ENCODE assay signal across 8 cellular contexts in the genomic region with DNA sequence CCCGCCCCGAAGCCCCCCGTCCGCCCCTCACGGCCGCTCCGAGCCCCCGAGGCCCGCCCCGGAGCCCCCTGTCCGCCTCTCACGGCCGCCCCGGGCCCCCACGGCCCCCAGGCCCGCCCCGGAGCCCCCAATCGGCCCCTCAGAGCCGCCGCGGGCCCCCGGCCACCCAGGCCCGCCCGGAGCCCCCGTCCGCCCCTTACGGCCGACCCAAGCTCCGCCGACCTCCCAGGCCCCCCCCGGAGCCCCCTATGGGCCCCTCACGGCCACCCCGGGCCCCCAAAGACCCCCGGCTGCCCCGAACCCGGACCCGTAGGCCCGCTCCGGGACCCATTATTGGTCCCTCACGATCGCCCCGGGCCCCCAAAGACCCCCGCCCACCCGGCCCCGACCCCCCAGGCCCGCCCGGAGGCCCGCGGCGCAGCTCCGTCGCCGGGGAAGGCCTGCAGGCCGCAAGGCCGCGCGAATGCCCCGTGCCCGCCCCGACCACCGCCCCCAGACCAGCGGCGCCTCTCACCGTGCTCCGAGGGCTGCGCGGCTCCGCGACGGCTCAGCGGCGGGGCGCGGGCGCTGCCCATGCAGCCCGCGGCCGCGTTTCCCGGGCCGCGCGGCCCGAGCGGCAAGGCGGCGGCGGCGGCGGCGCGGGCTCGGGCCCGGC. TPM values are rescaled to one million over a fixed set of nuclear protein-coding genes. Genes with fewer than 3 reads are reported as not detected.
A peak's percentile ranks its signal among the peaks of the same experiment; 100 is the strongest.
DNase-seq lines count a peak whose midpoint lies in the region; ATAC-seq and TF ChIP-seq lines count a peak whose summit lies in the region.

No MANE protein-coding gene starts in this region.

- H3K27ac ChIP-seq in angular gyrus (ENCODE audit: low read depth, low read length) (peak overlapping the region; percentile 47), liver (ENCODE audit: low read depth in 1 of 2, low read length in 2 of 2) (peak overlapping the region; percentile 77 to 79), tibial nerve (peak overlapping the region; percentile 94 to 99 (median 97))

- H3K9me3 ChIP-seq in liver (ENCODE audit: control insufficient read depth in 4 of 4, low read length in 3 of 4) (no peaks in the 10 kb centered on the region), tibial nerve (no peaks in the 10 kb centered on the region)

- H3K9me3 Mint-ChIP-seq in activated naive CD4-positive, alpha-beta T cell treated with anti-CD3 and anti-CD28 coated beads for 36 hours = no peaks in the 10 kb centered on the region

- H3K4me3 ChIP-seq in liver (ENCODE audit: low read depth in 1 of 3, low read length in 3 of 3) = peak overlapping the region; percentile 41 to 97 (median 52)
- H3K4me3 ChIP-seq in tibial nerve = peak overlapping the region; percentile 52 to 97 (median 95)

- no peak overlapping the region for H3K9ac ChIP-seq in liver (ENCODE audit: low read depth in 1 of 2, low read length in 2 of 2)

- H3K4me1 ChIP-seq in liver (ENCODE audit: control insufficient read depth in 4 of 4, insufficient read depth in 4 of 4, low read length in 3 of 4) = peaks cover 2 to 41% (median 38%) of the 10 kb centered on the region in 4 donors
- H3K4me1 ChIP-seq in tibial nerve = peaks cover 0 to 70% (median 50%) of the 10 kb centered on the region in 4 donors

- H3K4me1 Mint-ChIP-seq in activated naive CD4-positive, alpha-beta T cell treated with anti-CD3 and anti-CD28 coated beads for 36 hours (ENCODE audit: low read depth) = peaks cover 58% of the 10 kb centered on the region

- no peaks in the 10 kb centered on the region for H3K27me3 ChIP-seq in liver (ENCODE audit: control insufficient read depth in 4 of 4, insufficient read depth in 4 of 4, low read length in 3 of 4)
- H3K27me3 ChIP-seq in tibial nerve = no peaks in the 10 kb centered on the region

- peak overlapping the region; percentile 96 for H3K4me3 Mint-ChIP-seq in activated naive CD4-positive, alpha-beta T cell treated with anti-CD3 and anti-CD28 coated beads for 36 hours

- intact Hi-C loops in activated naive CD4-positive, alpha-beta T cell treated with anti-CD3 and anti-CD28 coated beads for 36 hours (cut with micrococcal nuclease) = loop anchor here (1.0 to 2.0 kb wide), 6 partner anchors 15 to 249 kb away; partner anchors contain the start of gene RPL13

- no peak overlapping the region for H3K27ac Mint-ChIP-seq in activated naive CD4-positive, alpha-beta T cell treated with anti-CD3 and anti-CD28 coated beads for 36 hours

- TF ChIP-seq RAD21 in liver (IDR thresholded peaks at IDR 0.05) = no peak

- ATAC-seq in GM21367 (IDR thresholded peaks at IDR 0.05; ENCODE audit: unreplicated experiment) = no peak

- 1% methylated on average over 94 of the region's 94 CpGs for WGBS in liver
- 1% methylated on average over 56 of the region's 94 CpGs; no CpG with 5 or more reads in 1 of the 2 donors for WGBS in tibial nerve, 2 donors

- CTCF ChIA-PET in activated naive CD4-positive, alpha-beta T cell treated with anti-CD3 and anti-CD28 coated beads for 36 hours (lab: Charles Lee) = no interaction called here

- no peaks in the 10 kb centered on the region for H3K27me3 Mint-ChIP-seq in activated naive CD4-positive, alpha-beta T cell treated with anti-CD3 and anti-CD28 coated beads for 36 hours (ENCODE audit: low read depth)

- no peak for DNase-seq in activated naive CD4-positive, alpha-beta T cell treated with anti-CD3 and anti-CD28 coated beads for 36 hours
- DNase-seq in activated naive CD4-positive, alpha-beta T cell (lab: John Stamatoyannopoulos, UW) = no peak
- DNase-seq in tibial nerve (ENCODE audit: low spot score in 2 of 2) (no peak), NCI-H446 (lab: John Stamatoyannopoulos, UW) (no peak)
- no peak for DNase-seq in effector CD4-positive, alpha-beta T cell

- peaks cover 21% of the 10 kb centered on the region for H3K36me3 Mint-ChIP-seq in activated naive CD4-positive, alpha-beta T cell treated with anti-CD3 and anti-CD28 coated beads for 36 hours (ENCODE audit: low read depth)

- TF ChIP-seq EP300 in tibial nerve (IDR thresholded peaks at IDR 0.05) = no peak

- no peak for TF ChIP-seq POLR2A in tibial nerve (IDR thresholded peaks at IDR 0.05)

- H3K36me3 ChIP-seq in liver (ENCODE audit: control insufficient read depth in 4 of 4, insufficient read depth in 3 of 4, low read depth in 1 of 4, low read length in 3 of 4) (peaks cover 0 to 3% (median 0%) of the 10 kb centered on the region in 4 donors), tibial nerve (peaks cover 0 to 11% (median 0%) of the 10 kb centered on the region in 3 donors)

- TF ChIP-seq CTCF in liver (IDR thresholded peaks at IDR 0.05; ENCODE audit: low read depth, low read length, missing input control) (no peak), tibial nerve (IDR thresholded peaks at IDR 0.05) (no peak)

TF ChIP-seq in liver, 16 proteins besides CTCF, POLR2A, EP300 and RAD21:
- TF ChIP-seq HNF4A (conservative IDR thresholded peaks at IDR 0.05) = no peak
- TF ChIP-seq FOXA1 (IDR thresholded peaks at IDR 0.05) = no peak
- TF ChIP-seq FOXA2 (IDR thresholded peaks at IDR 0.05) = no peak
- no peak for TF ChIP-seq JUND (IDR thresholded peaks at IDR 0.05)
- TF ChIP-seq RXRA (IDR thresholded peaks at IDR 0.05) = no peak

RNA-seq across cellular contexts. Expression of gene ANKRD11, which starts 0.5 kb away (rescaled TPM):
- 100 to 1,000 TPM; 174 to 177 TPM for total RNA-seq in activated naive CD4-positive, alpha-beta T cell treated with anti-CD3 and anti-CD28 coated beads for 36 hours
- total RNA-seq in liver (10 to 100 TPM; 33.0 to 55.1 TPM), tibial nerve (100 to 1,000 TPM; 104 to 177 (median 112) TPM)
- 10 to 100 TPM; 16.3 to 22.9 TPM for polyA plus RNA-seq in liver

RNA-seq across cellular contexts. Expression of gene SPG7, which starts 18.3 kb away (rescaled TPM):
- total RNA-seq in activated naive CD4-positive, alpha-beta T cell treated with anti-CD3 and anti-CD28 coated beads for 36 hours = 10 to 100 TPM; 62.4 to 67.7 TPM
- total RNA-seq in liver (100 to 1,000 TPM in 1 of 2 donors, 10 to 100 TPM in 1; 43.7 to 102 TPM), tibial nerve (100 to 1,000 TPM; 102 to 178 (median 127) TPM)
- polyA plus RNA-seq in liver = 10 to 100 TPM; 34.5 to 55.3 TPM

Comparison
In these comparisons a context has a peak if more than half of its experiments do, and no peak if none do; other contexts are left out.
1. H3K27ac ChIP-seq: peak in every context shown above with its lines; median percentile 97 in tibial nerve; 78 in liver; 47 in angular gyrus.